Comparison of ENCODE assay signal across 9 cellular contexts in genomic region chr1:112905420-112906154, GRCh38. TPM values are rescaled to one million over a fixed set of nuclear protein-coding genes. Genes with fewer than 3 reads are reported as not detected.
A peak's percentile ranks its signal among the peaks of the same experiment; 100 is the strongest.
DNase-seq lines count a peak whose midpoint lies in the region; FAIRE-seq and TF ChIP-seq lines count a peak whose summit lies in the region.
"Had no signal": no experiment of that assay in that cellular context is flagged by ENCODE, and none has a peak within 500 bp of the region (broad histone marks: within the 10 kb centered on the region; RNA-seq: fewer than 3 reads in every experiment).

No MANE protein-coding gene starts in this region.

- no peak for TF ChIP-seq CTCF in endodermal cell (conservative IDR thresholded peaks at IDR 0.05)
- TF ChIP-seq CTCF in D721Med (IDR thresholded peaks at IDR 0.05; ENCODE audit: insufficient read depth, missing control alignments): no peak

- H3K4me1 ChIP-seq in endodermal cell (ENCODE audit: control insufficient read depth, insufficient read depth, low read length): peaks cover 4% of the 10 kb centered on the region
- H3K4me1 ChIP-seq in mucosa of stomach (ENCODE audit: control insufficient read depth, insufficient read depth, low read length): peaks cover 33% of the 10 kb centered on the region

- no peak overlapping the region for H3K27ac ChIP-seq in endodermal cell (ENCODE audit: low read depth, low read length)

- peaks cover 7% of the 10 kb centered on the region for H3K9me3 Mint-ChIP-seq in endodermal cell

- POLR2A ChIA-PET in HEK293T (lab: Yijun Ruan, JAX): interaction anchor here (1.7 kb wide), 1 partner anchor 24 kb away, joined by 4 read pairs; no protein-coding TSS in a partner anchor

- no peak for FAIRE-seq in D721Med (lab: Jason Lieb, UNC)

- peaks cover 48% of the 10 kb centered on the region for H3K4me1 Mint-ChIP-seq in endodermal cell

- 65 to 70% methylated on average over 5 to 7 of the region's 8 CpGs for WGBS in endodermal cell (ENCODE audit: insufficient coverage in 1 of 2, insufficient read length in 1 of 2), 2 experiments

- H3K27me3 ChIP-seq in endodermal cell (ENCODE audit: control insufficient read depth, insufficient read depth, low read length, poor library complexity, severe bottlenecking) (no peaks in the 10 kb centered on the region), mucosa of stomach (ENCODE audit: control insufficient read depth, insufficient read depth, low read length) (no peaks in the 10 kb centered on the region), MG63 (no peaks in the 10 kb centered on the region)

- H3K9ac ChIP-seq in endodermal cell (ENCODE audit: extremely low read depth, low read length, poor library complexity, severe bottlenecking) (no peak overlapping the region), mucosa of stomach (ENCODE audit: low read length) (peak overlapping the region; percentile 41)

- peak overlapping the region; percentile 32 for H3K4me3 Mint-ChIP-seq in endodermal cell

- peak; percentile 24 for DNase-seq in EL
- DNase-seq in NCI-H69 (lab: John Stamatoyannopoulos, UW): peak; percentile 32
- no peak for DNase-seq in endodermal cell
- DNase-seq in NOMO-1 (lab: John Stamatoyannopoulos, UW; ENCODE audit: unreplicated experiment in 2 of 2): no peak
- no peak for DNase-seq in D721Med (ENCODE audit: insufficient read length, low spot score)
- no peak for DNase-seq in MG63
- no peak for DNase-seq in HEK293T (ENCODE audit: extremely low spot score)
- DNase-seq: NCI-H345 had no signal

- peaks cover 20% of the 10 kb centered on the region for H3K36me3 Mint-ChIP-seq in endodermal cell (ENCODE audit: low read depth)

- H3K36me3 ChIP-seq in endodermal cell (ENCODE audit: control insufficient read depth, insufficient read depth, low read length) (peaks cover 27% of the 10 kb centered on the region), mucosa of stomach (ENCODE audit: control insufficient read depth, insufficient read depth, low read length) (no peaks in the 10 kb centered on the region), MG63 (peaks cover 63% of the 10 kb centered on the region)

- peak overlapping the region; percentile 91 for H3K27ac Mint-ChIP-seq in endodermal cell

- CTCF ChIA-PET in HEK293T (lab: Yijun Ruan, JAX): no interaction called here

- H3K4me3 ChIP-seq in endodermal cell (ENCODE audit: low read length) (peak overlapping the region; percentile 31), mucosa of stomach (ENCODE audit: low read length) (no peak overlapping the region), MG63 (no peak overlapping the region)

- H3K9me3 ChIP-seq in endodermal cell (ENCODE audit: control insufficient read depth, low read length) (peaks cover 20% of the 10 kb centered on the region), mucosa of stomach (ENCODE audit: control insufficient read depth, low read length) (no peaks in the 10 kb centered on the region), MG63 (peaks cover 3% of the 10 kb centered on the region; the same call in 1 of the 2 replicates)

- H3K27me3 Mint-ChIP-seq in endodermal cell (ENCODE audit: insufficient read depth): no peaks in the 10 kb centered on the region

TF ChIP-seq in HEK293T, 16 proteins besides CTCF, POLR2A, EP300 and RAD21:
- no peak for TF ChIP-seq FOXA1 (IDR thresholded peaks at IDR 0.05)
- TF ChIP-seq TARDBP (IDR thresholded peaks at IDR 0.05): no peak
- TF ChIP-seq NFRKB (IDR thresholded peaks at IDR 0.05): no peak
- TF ChIP-seq CTBP1 (IDR thresholded peaks at IDR 0.05; ENCODE audit: borderline replicate concordance): no peak
- TF ChIP-seq PKNOX1 (IDR thresholded peaks at IDR 0.05): no peak
- no peak for TF ChIP-seq ZNF384 (IDR thresholded peaks at IDR 0.05)
- no peak for TF ChIP-seq LEF1 (IDR thresholded peaks at IDR 0.05; ENCODE audit: borderline replicate concordance)
- TF ChIP-seq BHLHE40 (IDR thresholded peaks at IDR 0.05; ENCODE audit: borderline replicate concordance): no peak
- TF ChIP-seq HDGF (IDR thresholded peaks at IDR 0.05; ENCODE audit: borderline replicate concordance): no peak
- no peak for TF ChIP-seq ELF4 (IDR thresholded peaks at IDR 0.05)
- no peak for TF ChIP-seq L3MBTL2 (conservative IDR thresholded peaks at IDR 0.05)
- TF ChIP-seq FOXM1 (IDR thresholded peaks at IDR 0.05; ENCODE audit: borderline replicate concordance): no peak
- no peak for TF ChIP-seq SUZ12 (IDR thresholded peaks at IDR 0.05)
- TF ChIP-seq SP1 (IDR thresholded peaks at IDR 0.05): no peak
- no peak for TF ChIP-seq ARNT (IDR thresholded peaks at IDR 0.05)
- TF ChIP-seq FOXK2 (IDR thresholded peaks at IDR 0.05): no peak
TF ChIP-seq in HEK293T: peak in this region for 0.

RNA-seq across cellular contexts. Expression of gene SLC16A1, which starts 50.4 kb away (rescaled TPM):
- total RNA-seq in endodermal cell: 100 to 1,000 TPM; 229 to 248 TPM
- 145 TPM for polyA plus RNA-seq in endodermal cell (2013, experiment 1 of 2)
- polyA plus RNA-seq in endodermal cell (2013, experiment 2 of 2): 127 TPM
- 104 and 107 TPM in 2 replicates for total RNA-seq in MG63 (2014; rRNA removed; shearing (Covaris generic); ENCODE audit: low replicate concordance)

Comparison
In these comparisons a context has a peak if more than half of its experiments do, and no peak if none do; other contexts are left out.
1. DNase-seq: peak in EL (single experiment) and NCI-H69 (single experiment); none in endodermal cell (single experiment), NOMO-1 (0 of 2), D721Med (single experiment), MG63 (single experiment) and HEK293T (single experiment).